ENCODE assay signal across 8 cellular contexts in the genomic region with DNA sequence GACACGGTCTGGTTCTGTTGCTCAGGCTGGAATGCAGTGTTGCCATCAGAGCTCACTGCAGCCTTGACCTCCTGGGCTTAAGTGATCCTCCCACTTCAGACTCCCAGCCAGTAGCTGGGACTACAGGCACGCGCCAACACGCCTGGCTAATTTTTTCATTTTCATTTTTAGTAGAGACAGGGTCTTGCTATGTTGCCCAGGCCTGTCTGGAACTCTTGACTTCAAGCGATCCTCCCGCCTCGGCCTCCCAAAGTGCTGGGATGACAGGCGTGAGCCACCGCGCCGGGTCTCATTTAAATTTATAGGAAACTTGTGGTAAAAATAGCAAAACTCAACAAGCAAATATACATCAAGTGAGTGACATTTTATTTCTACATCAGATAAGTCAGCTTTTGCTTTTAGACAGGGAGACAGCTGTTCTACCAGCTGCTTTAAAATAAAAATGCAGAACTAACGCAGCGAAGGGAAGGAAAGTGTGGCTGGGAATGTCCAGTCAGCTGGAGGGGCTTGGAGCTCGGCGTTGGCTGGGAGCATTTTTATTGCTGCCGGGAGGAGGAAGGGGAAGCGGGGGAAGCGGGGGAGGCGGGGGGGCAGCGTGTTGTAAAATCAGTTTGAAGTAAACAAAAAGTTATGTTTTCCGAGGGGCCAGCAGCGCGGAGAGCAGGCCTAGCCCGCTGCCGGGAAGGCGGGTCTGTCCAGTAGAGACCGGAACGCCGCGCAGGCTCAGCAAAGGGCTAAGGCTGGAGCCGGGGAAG. TPM values are rescaled to one million over a fixed set of nuclear protein-coding genes. Genes with fewer than 3 reads are reported as not detected.
DNase-seq lines count a peak whose midpoint lies in the region; ATAC-seq and TF ChIP-seq lines count a peak whose summit lies in the region.

No MANE protein-coding gene starts in this region.

- TF ChIP-seq CTCF in OCI-LY1 (IDR thresholded peaks at IDR 0.05; ENCODE audit: low read length): no peak
- no peak for TF ChIP-seq CTCF in left lung (IDR thresholded peaks at IDR 0.05)

- ATAC-seq in left lung (peak; percentile 76), GM18519 (IDR thresholded peaks at IDR 0.05; ENCODE audit: low FRiP score, unreplicated experiment) (no peak)

- no peaks in the 10 kb centered on the region for H3K27me3 Mint-ChIP-seq in activated naive CD4-positive, alpha-beta T cell treated with anti-CD3 and anti-CD28 coated beads, Interleukin-2, amount 10 ng/mL, durations not matched to agents 7 days and 5 days

- H3K27me3 ChIP-seq in OCI-LY1 (ENCODE audit: insufficient read depth, low read length) (no peaks in the 10 kb centered on the region), left lung (no peaks in the 10 kb centered on the region)

- CTCF ChIA-PET in activated naive CD4-positive, alpha-beta T cell treated with anti-CD3 and anti-CD28 coated beads, Interleukin-2, amount 10 ng/mL, durations not matched to agents 7 days and 5 days (lab: Charles Lee): no interaction called here

- H3K27ac Mint-ChIP-seq in activated naive CD4-positive, alpha-beta T cell treated with anti-CD3 and anti-CD28 coated beads, Interleukin-2, amount 10 ng/mL, durations not matched to agents 7 days and 5 days: peak overlapping the region; percentile 98

- no peak overlapping the region for H2AFZ ChIP-seq in OCI-LY1 (ENCODE audit: low read length)

- no peaks in the 10 kb centered on the region for H3K9me3 Mint-ChIP-seq in activated naive CD4-positive, alpha-beta T cell treated with anti-CD3 and anti-CD28 coated beads, Interleukin-2, amount 10 ng/mL, durations not matched to agents 7 days and 5 days

- H3K9me2 ChIP-seq in OCI-LY1 (ENCODE audit: low read depth, low read length): no peaks in the 10 kb centered on the region

- H3K4me2 ChIP-seq in OCI-LY1 (ENCODE audit: low read length): peak overlapping the region; percentile 97

- H3K36me3 ChIP-seq in OCI-LY1 (ENCODE audit: insufficient read depth, low read length) (no peaks in the 10 kb centered on the region), left lung (no peaks in the 10 kb centered on the region)

- peak overlapping the region; percentile 91 for H3K4me3 Mint-ChIP-seq in activated naive CD4-positive, alpha-beta T cell treated with anti-CD3 and anti-CD28 coated beads, Interleukin-2, amount 10 ng/mL, durations not matched to agents 7 days and 5 days

- no peaks in the 10 kb centered on the region for H3F3A ChIP-seq in OCI-LY1 (ENCODE audit: insufficient read depth, low read length)

- DNase-seq in activated naive CD4-positive, alpha-beta T cell treated with anti-CD3 and anti-CD28 coated beads, Interleukin-2, amount 10 ng/mL, durations not matched to agents 7 days and 5 days: peak; percentile 24
- no peak for DNase-seq in activated naive CD4-positive, alpha-beta T cell treated with Interleukin-2 at 50 U/mL for 16 hours
- DNase-seq in T47D (ENCODE audit: low read depth in 1 of 2, low spot score in 1 of 2) (peak; percentile 7 to 32), left lung (peak in 1 of 2 donors; percentile 38), stromal cell of bone marrow (ENCODE audit: low read depth) (peak; percentile 16), amniotic stem cell (lab: John Stamatoyannopoulos, UW) (no peak)

- peak overlapping the region; percentile 71 for H3K27ac ChIP-seq in OCI-LY1 (ENCODE audit: low read depth, low read length, poor library complexity, severe bottlenecking)
- peak overlapping the region; percentile 96 to 100 for H3K27ac ChIP-seq in left lung

- H3K4me1 Mint-ChIP-seq in activated naive CD4-positive, alpha-beta T cell treated with anti-CD3 and anti-CD28 coated beads, Interleukin-2, amount 10 ng/mL, durations not matched to agents 7 days and 5 days: peaks cover 22% of the 10 kb centered on the region

- intact Hi-C loops in left lung (cut with DNase I): no loop called here

- H3K4me3 ChIP-seq in OCI-LY1 (ENCODE audit: low read depth, low read length, poor library complexity, severe bottlenecking) (peak overlapping the region; percentile 82), left lung (peak overlapping the region; percentile 96 to 97)

- H3K9me3 ChIP-seq in OCI-LY1 (ENCODE audit: low read length) (no peaks in the 10 kb centered on the region), left lung (no peaks in the 10 kb centered on the region)

- H3K4me1 ChIP-seq in OCI-LY1 (ENCODE audit: insufficient read depth, low read length, severe bottlenecking): peaks cover 22% of the 10 kb centered on the region
- peaks cover 6 to 47% of the 10 kb centered on the region in 2 donors for H3K4me1 ChIP-seq in left lung

- H4K20me1 ChIP-seq in OCI-LY1 (ENCODE audit: insufficient read depth, low read length): no peaks in the 10 kb centered on the region

- H3K79me2 ChIP-seq in OCI-LY1 (ENCODE audit: insufficient read depth, low read length): peaks cover 7% of the 10 kb centered on the region; the same call in 1 of the 2 replicates

- peaks cover 3% of the 10 kb centered on the region for H3K36me3 Mint-ChIP-seq in activated naive CD4-positive, alpha-beta T cell treated with anti-CD3 and anti-CD28 coated beads, Interleukin-2, amount 10 ng/mL, durations not matched to agents 7 days and 5 days

- in situ Hi-C loops in T47D (cut with HindIII; ENCODE audit: low pct_unique_long_range_greater_than_20kb, low sequenced_read_pairs): no loop called here

- H3K9ac ChIP-seq in OCI-LY1 (ENCODE audit: low read length): peak overlapping the region; percentile 77

RNA-seq across cellular contexts. Expression of a gene that starts 0.7 kb away (rescaled TPM):
- total RNA-seq in left lung: 10 to 100 TPM; 56.3 to 58.5 TPM

Comparison
In these comparisons a context has a peak if more than half of its experiments do, and no peak if none do; other contexts are left out.
1. DNase-seq: peak in activated naive CD4-positive, alpha-beta T cell treated with anti-CD3 and anti-CD28 coated beads, Interleukin-2, amount 10 ng/mL, durations not matched to agents 7 days and 5 days (single experiment), T47D (2 of 2) and stromal cell of bone marrow (single experiment); none in activated naive CD4-positive, alpha-beta T cell treated with Interleukin-2 at 50 U/mL for 16 hours (single experiment) and amniotic stem cell (single experiment).